1 cellular context compared by ENCODE assay signal in the genomic region with DNA sequence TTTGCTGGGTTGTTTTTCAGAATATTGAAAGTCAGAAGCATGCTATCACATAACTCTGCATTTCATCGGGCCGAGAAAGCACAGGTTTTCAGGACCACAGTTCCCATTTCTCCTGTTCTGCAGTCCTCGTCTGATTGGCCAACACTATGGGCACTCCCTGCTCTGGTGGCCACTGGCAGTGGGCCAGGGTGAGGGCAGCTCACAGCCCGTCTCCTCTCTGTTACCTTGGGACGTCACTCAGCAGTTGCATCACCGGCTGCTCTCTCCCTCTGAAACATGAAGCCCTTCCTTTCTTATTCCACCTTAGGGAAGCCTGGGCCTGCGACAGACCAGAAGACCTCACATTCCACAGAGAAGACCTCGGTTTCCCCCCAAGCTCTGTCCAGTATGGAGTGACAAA.
TF ChIP-seq lines count a peak whose summit lies in the region.

No MANE protein-coding gene starts in this region.

TF ChIP-seq in GM23338, 12 proteins besides CTCF, POLR2A, EP300 and RAD21 (continued from another document):
- TF ChIP-seq, protein P1, sequence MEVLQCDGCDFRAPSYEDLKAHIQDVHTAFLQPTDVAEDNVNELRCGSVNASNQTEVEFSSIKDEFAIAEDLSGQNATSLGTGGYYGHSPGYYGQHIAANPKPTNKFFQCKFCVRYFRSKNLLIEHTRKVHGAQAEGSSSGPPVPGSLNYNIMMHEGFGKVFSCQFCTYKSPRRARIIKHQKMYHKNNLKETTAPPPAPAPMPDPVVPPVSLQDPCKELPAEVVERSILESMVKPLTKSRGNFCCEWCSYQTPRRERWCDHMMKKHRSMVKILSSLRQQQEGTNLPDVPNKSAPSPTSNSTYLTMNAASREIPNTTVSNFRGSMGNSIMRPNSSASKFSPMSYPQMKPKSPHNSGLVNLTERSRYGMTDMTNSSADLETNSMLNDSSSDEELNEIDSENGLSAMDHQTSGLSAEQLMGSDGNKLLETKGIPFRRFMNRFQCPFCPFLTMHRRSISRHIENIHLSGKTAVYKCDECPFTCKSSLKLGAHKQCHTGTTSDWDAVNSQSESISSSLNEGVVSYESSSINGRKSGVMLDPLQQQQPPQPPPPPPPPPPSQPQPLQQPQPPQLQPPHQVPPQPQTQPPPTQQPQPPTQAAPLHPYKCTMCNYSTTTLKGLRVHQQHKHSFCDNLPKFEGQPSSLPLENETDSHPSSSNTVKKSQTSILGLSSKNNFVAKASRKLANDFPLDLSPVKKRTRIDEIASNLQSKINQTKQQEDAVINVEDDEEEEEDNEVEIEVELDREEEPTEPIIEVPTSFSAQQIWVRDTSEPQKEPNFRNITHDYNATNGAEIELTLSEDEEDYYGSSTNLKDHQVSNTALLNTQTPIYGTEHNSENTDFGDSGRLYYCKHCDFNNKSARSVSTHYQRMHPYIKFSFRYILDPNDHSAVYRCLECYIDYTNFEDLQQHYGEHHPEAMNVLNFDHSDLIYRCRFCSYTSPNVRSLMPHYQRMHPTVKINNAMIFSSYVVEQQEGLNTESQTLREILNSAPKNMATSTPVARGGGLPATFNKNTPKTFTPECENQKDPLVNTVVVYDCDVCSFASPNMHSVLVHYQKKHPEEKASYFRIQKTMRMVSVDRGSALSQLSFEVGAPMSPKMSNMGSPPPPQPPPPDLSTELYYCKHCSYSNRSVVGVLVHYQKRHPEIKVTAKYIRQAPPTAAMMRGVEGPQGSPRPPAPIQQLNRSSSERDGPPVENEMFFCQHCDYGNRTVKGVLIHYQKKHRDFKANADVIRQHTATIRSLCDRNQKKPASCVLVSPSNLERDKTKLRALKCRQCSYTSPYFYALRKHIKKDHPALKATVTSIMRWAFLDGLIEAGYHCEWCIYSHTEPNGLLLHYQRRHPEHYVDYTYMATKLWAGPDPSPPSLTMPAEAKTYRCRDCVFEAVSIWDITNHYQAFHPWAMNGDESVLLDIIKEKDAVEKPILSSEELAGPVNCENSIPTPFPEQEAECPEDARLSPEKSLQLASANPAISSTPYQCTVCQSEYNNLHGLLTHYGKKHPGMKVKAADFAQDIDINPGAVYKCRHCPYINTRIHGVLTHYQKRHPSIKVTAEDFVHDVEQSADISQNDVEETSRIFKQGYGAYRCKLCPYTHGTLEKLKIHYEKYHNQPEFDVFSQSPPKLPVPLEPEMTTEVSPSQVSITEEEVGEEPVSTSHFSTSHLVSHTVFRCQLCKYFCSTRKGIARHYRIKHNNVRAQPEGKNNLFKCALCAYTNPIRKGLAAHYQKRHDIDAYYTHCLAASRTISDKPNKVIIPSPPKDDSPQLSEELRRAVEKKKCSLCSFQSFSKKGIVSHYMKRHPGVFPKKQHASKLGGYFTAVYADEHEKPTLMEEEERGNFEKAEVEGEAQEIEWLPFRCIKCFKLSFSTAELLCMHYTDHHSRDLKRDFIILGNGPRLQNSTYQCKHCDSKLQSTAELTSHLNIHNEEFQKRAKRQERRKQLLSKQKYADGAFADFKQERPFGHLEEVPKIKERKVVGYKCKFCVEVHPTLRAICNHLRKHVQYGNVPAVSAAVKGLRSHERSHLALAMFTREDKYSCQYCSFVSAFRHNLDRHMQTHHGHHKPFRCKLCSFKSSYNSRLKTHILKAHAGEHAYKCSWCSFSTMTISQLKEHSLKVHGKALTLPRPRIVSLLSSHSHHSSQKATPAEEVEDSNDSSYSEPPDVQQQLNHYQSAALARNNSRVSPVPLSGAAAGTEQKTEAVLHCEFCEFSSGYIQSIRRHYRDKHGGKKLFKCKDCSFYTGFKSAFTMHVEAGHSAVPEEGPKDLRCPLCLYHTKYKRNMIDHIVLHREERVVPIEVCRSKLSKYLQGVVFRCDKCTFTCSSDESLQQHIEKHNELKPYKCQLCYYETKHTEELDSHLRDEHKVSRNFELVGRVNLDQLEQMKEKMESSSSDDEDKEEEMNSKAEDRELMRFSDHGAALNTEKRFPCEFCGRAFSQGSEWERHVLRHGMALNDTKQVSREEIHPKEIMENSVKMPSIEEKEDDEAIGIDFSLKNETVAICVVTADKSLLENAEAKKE (CRISPR knock-in tag; IDR thresholded peaks at IDR 0.05) = no peak
- TF ChIP-seq CREB1 (CRISPR knock-in tag; IDR thresholded peaks at IDR 0.05; ENCODE audit: low read depth) (no peak), NANOG (IDR thresholded peaks at IDR 0.05; ENCODE audit: borderline replicate concordance) (no peak), STAT1 (IDR thresholded peaks at IDR 0.05; ENCODE audit: unreplicated experiment) (no peak)
